18 cellular contexts compared by ENCODE assay signal in genomic region chr1:165847486-165847885, GRCh38. TPM values are rescaled to one million over a fixed set of nuclear protein-coding genes. Genes with fewer than 3 reads are reported as not detected.
A peak's percentile ranks its signal among the peaks of the same experiment; 100 is the strongest.
DNase-seq lines count a peak whose midpoint lies in the region; FAIRE-seq and TF ChIP-seq lines count a peak whose summit lies in the region.
"Had no signal": no experiment of that assay in that cellular context is flagged by ENCODE, and none has a peak within 500 bp of the region (broad histone marks: within the 10 kb centered on the region; RNA-seq: fewer than 3 reads in every experiment).

No MANE protein-coding gene starts in this region.

- peak overlapping the region; percentile 27 for H3K27ac Mint-ChIP-seq in T-helper 1 cell treated with Interleukin-12 subunit alpha and Interleukin-12 subunit beta and Interleukin-4 antibody, amounts not matched to agents 30 μg/mL and 1 μg/mL, for 36 hours
- H3K27ac Mint-ChIP-seq: B cell; CD8-positive, alpha-beta T cell had no signal

- H3K4ac ChIP-seq in mesenchymal stem cell (ENCODE audit: low read depth in 1 of 2, low read length in 2 of 2), result no peak overlapping the region

- peak overlapping the region; percentile 36 for H4K8ac ChIP-seq in mesenchymal stem cell (ENCODE audit: low read length)

- H3K36me3 ChIP-seq in mesenchymal stem cell (ENCODE audit: control insufficient read depth in 1 of 2, insufficient read depth in 2 of 2, low read depth in 1 of 2, low read length in 2 of 2), result peaks cover 0 to 3% of the 10 kb centered on the region in 2 experiments
- H3K36me3 ChIP-seq in A673 (ENCODE audit: insufficient read depth, low read length, poor library complexity, severe bottlenecking), result no peaks in the 10 kb centered on the region

- TF ChIP-seq CTCF in A673 (conservative IDR thresholded peaks at IDR 0.05; ENCODE audit: low read depth, low read length), result no peak

- intact Hi-C loops in A673 (cut with micrococcal nuclease; ENCODE audit: unreplicated experiment), result no loop called here

- no peaks in the 10 kb centered on the region for H3K79me1 ChIP-seq in mesenchymal stem cell (replicated peaks; ENCODE audit: low read length, poor library complexity, severe bottlenecking)

- no peak overlapping the region for H2AK5ac ChIP-seq in mesenchymal stem cell (ENCODE audit: low read length, severe bottlenecking)

- H3K9ac ChIP-seq in mesenchymal stem cell (ENCODE audit: low read length), result no peak overlapping the region
- H3K9ac ChIP-seq: BLaER1 treated with 17β-estradiol and CSF1 and Interleukin-3, amounts not matched to agents 10 nM and 100 nM; GM23248 had no signal

- no peak for FAIRE-seq in frontal cortex (lab: Jason Lieb, UNC)
- FAIRE-seq: G401.6, GM12892, GM18507 had no signal

- no peaks in the 10 kb centered on the region for H3K27me3 Mint-ChIP-seq in T-helper 1 cell treated with Interleukin-12 subunit alpha and Interleukin-12 subunit beta and Interleukin-4 antibody, amounts not matched to agents 30 μg/mL and 1 μg/mL, for 36 hours (ENCODE audit: low read depth)
- H3K27me3 Mint-ChIP-seq: B cell had no signal

- no peak overlapping the region for H3K14ac ChIP-seq in mesenchymal stem cell (ENCODE audit: low read length in 2 of 2)

- H4K91ac ChIP-seq in mesenchymal stem cell (ENCODE audit: low read length), result no peak overlapping the region

- no peak overlapping the region for H3K18ac ChIP-seq in mesenchymal stem cell (ENCODE audit: low read depth in 1 of 2, low read length in 2 of 2)

- POLR2A ChIA-PET in A673 (lab: Charles Lee; ENCODE audit: low non-redundant PET), result no interaction called here

- no peaks in the 10 kb centered on the region for H3K9me3 Mint-ChIP-seq in T-helper 1 cell treated with Interleukin-12 subunit alpha and Interleukin-12 subunit beta and Interleukin-4 antibody, amounts not matched to agents 30 μg/mL and 1 μg/mL, for 36 hours

- no peak overlapping the region for H2BK120ac ChIP-seq in mesenchymal stem cell (ENCODE audit: low read depth, low read length)

- no peak overlapping the region for H3K4me3 Mint-ChIP-seq in T-helper 1 cell treated with Interleukin-12 subunit alpha and Interleukin-12 subunit beta and Interleukin-4 antibody, amounts not matched to agents 30 μg/mL and 1 μg/mL, for 36 hours
- H3K4me3 Mint-ChIP-seq: B cell; CD8-positive, alpha-beta T cell had no signal

- DNase-seq in T-helper 1 cell (no peak), SK-N-DZ (ENCODE audit: low spot score) (peak; percentile 28), mesenchymal stem cell (no peak), frontal cortex (ENCODE audit: low spot score in 2 of 2) (no peak), GM03348 (ENCODE audit: low spot score) (no peak), A673 (ENCODE audit: low spot score) (no peak)
- DNase-seq: 8988T; Calu3; CD8-positive, alpha-beta T cell; DMS79 treated with DMSO at 0.1 percent for 48 hours; GM23248 had no signal

- H2AFZ ChIP-seq in mesenchymal stem cell (ENCODE audit: low read depth, low read length), result no peak overlapping the region
- H2AFZ ChIP-seq: GM23248 had no signal

- no peak overlapping the region for H3K4me2 ChIP-seq in mesenchymal stem cell (ENCODE audit: low read length, poor library complexity, severe bottlenecking)

- no peak overlapping the region for H3K23ac ChIP-seq in mesenchymal stem cell (ENCODE audit: low read length in 2 of 2)

- H3K27me3 ChIP-seq in mesenchymal stem cell (ENCODE audit: control insufficient read depth in 1 of 2, insufficient read depth in 1 of 2, low read length in 2 of 2) (no peaks in the 10 kb centered on the region), A673 (replicated peaks; ENCODE audit: insufficient read depth, low read depth, low read length, poor library complexity) (no peaks in the 10 kb centered on the region)
- H3K27me3 ChIP-seq: BLaER1 treated with 17β-estradiol and CSF1 and Interleukin-3, amounts not matched to agents 10 nM and 100 nM had no signal

- no peaks in the 10 kb centered on the region for H3K9me3 ChIP-seq in mesenchymal stem cell (ENCODE audit: control insufficient read depth, low read length)
- H3K9me3 ChIP-seq in A673 (ENCODE audit: low read depth, low read length, poor library complexity, severe bottlenecking), result no peaks in the 10 kb centered on the region
- H3K9me3 ChIP-seq: HAP-1 had no signal

- H3K4me3 ChIP-seq in mesenchymal stem cell (ENCODE audit: insufficient read depth in 1 of 2, low read depth in 1 of 2, low read length in 2 of 2) (no peak overlapping the region), A673 (ENCODE audit: low read depth, low read length, poor library complexity, severe bottlenecking) (no peak overlapping the region)
- H3K4me3 ChIP-seq: BLaER1 treated with 17β-estradiol and CSF1 and Interleukin-3, amounts not matched to agents 10 nM and 100 nM; GM23248; HAP-1 had no signal

- WGBS in mesenchymal stem cell, result 90% methylated on average over 2 of the region's 3 CpGs

- H3K36me3 Mint-ChIP-seq in T-helper 1 cell treated with Interleukin-12 subunit alpha and Interleukin-12 subunit beta and Interleukin-4 antibody, amounts not matched to agents 30 μg/mL and 1 μg/mL, for 36 hours (ENCODE audit: low read depth), result peaks cover 3% of the 10 kb centered on the region
- H3K36me3 Mint-ChIP-seq: CD8-positive, alpha-beta T cell had no signal

- peaks cover 35% of the 10 kb centered on the region for H3K4me1 Mint-ChIP-seq in T-helper 1 cell treated with Interleukin-12 subunit alpha and Interleukin-12 subunit beta and Interleukin-4 antibody, amounts not matched to agents 30 μg/mL and 1 μg/mL, for 36 hours (ENCODE audit: low read depth)

- BruUV-seq in A673 (replicated peaks; lab: Mats Ljungman, UMichigan), result no TSS peak

- no peak overlapping the region for H3K27ac ChIP-seq in mesenchymal stem cell (ENCODE audit: low read length, poor library complexity, severe bottlenecking)
- H3K27ac ChIP-seq in A673 (ENCODE audit: low read depth, low read length, poor library complexity, severe bottlenecking), result no peak overlapping the region
- H3K27ac ChIP-seq: GM23248 had no signal

- H3K4me1 ChIP-seq in mesenchymal stem cell (ENCODE audit: control insufficient read depth, insufficient read depth, low read depth, low read length) (peaks cover 14% of the 10 kb centered on the region), A673 (ENCODE audit: insufficient read depth, low read length, poor library complexity, severe bottlenecking) (peaks cover 11% of the 10 kb centered on the region)
- H3K4me1 ChIP-seq: HAP-1 had no signal

- H2BK5ac ChIP-seq in mesenchymal stem cell (ENCODE audit: low read depth, low read length, poor library complexity, severe bottlenecking), result no peak overlapping the region

- CTCF ChIA-PET in A673 (lab: Charles Lee), result no interaction called here

- H2BK12ac ChIP-seq in mesenchymal stem cell (ENCODE audit: low read length in 2 of 2), result no peak overlapping the region

- H2BK15ac ChIP-seq in mesenchymal stem cell (ENCODE audit: low read depth, poor library complexity, severe bottlenecking), result no peak overlapping the region

RNA-seq across cellular contexts. Expression of gene UCK2, which starts 20.1 kb away (rescaled TPM):
- polyA plus RNA-seq in SK-N-DZ (2014; cell fraction: cytosol; rRNA removed), result 83.5 and 83.8 TPM in 2 replicates
- polyA plus RNA-seq in SK-N-DZ (2014; cell fraction: nucleus; rRNA removed), result 56.0 and 78.7 TPM in 2 replicates
- 43.9 TPM for polyA plus RNA-seq in mesenchymal stem cell (2013, experiment 1 of 2)
- 45.6 TPM for polyA plus RNA-seq in mesenchymal stem cell (2013, experiment 2 of 2)
- total RNA-seq in frontal cortex (77.9 TPM), A673 (2021) (78.7 and 84.2 TPM in 2 replicates)
